ENCODE assay signal across 25 cellular contexts in genomic region chr17:78622491-78623265, GRCh38. TPM values are rescaled to one million over a fixed set of nuclear protein-coding genes. Genes with fewer than 3 reads are reported as not detected.
"Had no signal": no experiment of that assay in that cellular context is flagged by ENCODE, and none has a peak within 500 bp of the region (broad histone marks: within the 10 kb centered on the region; RNA-seq: fewer than 3 reads in every experiment).

No MANE protein-coding gene starts in this region.

- H3K9me2 ChIP-seq: SK-N-SH had no signal

- FAIRE-seq: TTC549 had no signal

- H3K36me3 ChIP-seq: ascending aorta, cardiac muscle cell, SJSA1 had no signal

- H3K4me3 ChIP-seq: ascending aorta, cardiac muscle cell, SJSA1 had no signal

- H3K9me3 Mint-ChIP-seq: activated CD4-positive, alpha-beta T cell treated with anti-CD3 and anti-CD28 coated beads, Interleukin-2, amount 10 ng/mL, durations not matched to agents 24 days and 14 days; activated CD8-positive, alpha-beta T cell treated with anti-CD3 and anti-CD28 coated beads for 36 hours; activated naive CD4-positive, alpha-beta T cell treated with anti-CD3 and anti-CD28 coated beads, Interleukin-2, amount 50 U/mL, for 24 hours; activated naive CD8-positive, alpha-beta T cell treated with anti-CD3 and anti-CD28 coated beads, Interleukin-2, amount 10 ng/mL, durations not matched to agents 7 days and 5 days; activated T-cell treated with anti-CD3 and anti-CD28 coated beads, Interleukin-2, amount 50 U/mL, for 72 hours; activated T-helper 17 cell treated with anti-CD3 and anti-CD28 coated beads, Interleukin-2, amount 50 U/mL, for 72 hours; T-helper 1 cell treated with Interleukin-12 subunit alpha and Interleukin-12 subunit beta and Interleukin-4 antibody, amounts not matched to agents 30 μg/mL and 1 μg/mL, for 36 hours; T-helper 2 cell treated with Interferon-gamma antibody and Interleukin-4, amounts not matched to agents 5 μg/mL and 100 μg/mL, for 36 hours had no signal

- DNase-seq: activated CD4-positive, alpha-beta T cell treated with anti-CD3 and anti-CD28 coated beads, Interleukin-2, amount 10 ng/mL, durations not matched to agents 24 days and 14 days; activated CD4-positive, alpha-beta T cell treated with anti-CD3 and anti-CD28 coated beads, Interleukin-2, amount 50 U/mL, for 4 hours; activated CD8-positive, alpha-beta T cell treated with anti-CD3 and anti-CD28 coated beads for 36 hours; activated gamma-delta T cell; activated naive CD4-positive, alpha-beta T cell treated with Interleukin-2 at 50 U/mL for 16 hours; activated naive CD8-positive, alpha-beta T cell treated with anti-CD3 and anti-CD28 coated beads, Interleukin-2, amount 10 ng/mL, durations not matched to agents 7 days and 5 days; activated T-cell treated with anti-CD3 and anti-CD28 coated beads, Interleukin-2, amount 50 U/mL, for 1 hour; activated T-cell treated with anti-CD3 and anti-CD28 coated beads, Interleukin-2, amount 50 U/mL, for 72 hours; amygdala; NCI-H1092 treated with DMSO at 0.1 percent for 48 hours; NCI-H1436; NCI-H1694; NCI-H1930; NCI-H2081 treated with DMSO at 0.1 percent for 48 hours; NCI-H524 treated with DMSO at 0.1 percent for 48 hours; SHP77 treated with DMSO at 0.1 percent for 48 hours; SK-N-SH had no signal

- H3K27ac ChIP-seq: ascending aorta, cardiac muscle cell, SJSA1 had no signal

- ATAC-seq: activated CD8-positive, alpha-beta T cell treated with anti-CD3 and anti-CD28 coated beads for 36 hours; activated T-cell treated with anti-CD3 and anti-CD28 coated beads, Interleukin-2, amount 50 U/mL, for 72 hours; activated T-helper 17 cell treated with anti-CD3 and anti-CD28 coated beads, Interleukin-2, amount 50 U/mL, for 72 hours had no signal

- H3K9me3 ChIP-seq: ascending aorta, SJSA1, SK-N-SH had no signal

- H3K27ac Mint-ChIP-seq: activated CD4-positive, alpha-beta T cell treated with anti-CD3 and anti-CD28 coated beads, Interleukin-2, amount 10 ng/mL, durations not matched to agents 24 days and 14 days; activated CD8-positive, alpha-beta T cell treated with anti-CD3 and anti-CD28 coated beads for 36 hours; activated naive CD4-positive, alpha-beta T cell treated with anti-CD3 and anti-CD28 coated beads, Interleukin-2, amount 50 U/mL, for 24 hours; activated naive CD8-positive, alpha-beta T cell treated with anti-CD3 and anti-CD28 coated beads, Interleukin-2, amount 10 ng/mL, durations not matched to agents 7 days and 5 days; activated T-cell treated with anti-CD3 and anti-CD28 coated beads, Interleukin-2, amount 50 U/mL, for 72 hours; activated T-helper 17 cell treated with anti-CD3 and anti-CD28 coated beads, Interleukin-2, amount 50 U/mL, for 72 hours; T-helper 1 cell treated with Interleukin-12 subunit alpha and Interleukin-12 subunit beta and Interleukin-4 antibody, amounts not matched to agents 30 μg/mL and 1 μg/mL, for 36 hours; T-helper 2 cell treated with Interferon-gamma antibody and Interleukin-4, amounts not matched to agents 5 μg/mL and 100 μg/mL, for 36 hours had no signal

- H3K4me2 ChIP-seq: SK-N-SH had no signal

- H3K4me3 Mint-ChIP-seq: activated CD4-positive, alpha-beta T cell treated with anti-CD3 and anti-CD28 coated beads, Interleukin-2, amount 10 ng/mL, durations not matched to agents 24 days and 14 days; activated CD8-positive, alpha-beta T cell treated with anti-CD3 and anti-CD28 coated beads for 36 hours; activated naive CD4-positive, alpha-beta T cell treated with anti-CD3 and anti-CD28 coated beads, Interleukin-2, amount 50 U/mL, for 24 hours; activated naive CD8-positive, alpha-beta T cell treated with anti-CD3 and anti-CD28 coated beads, Interleukin-2, amount 10 ng/mL, durations not matched to agents 7 days and 5 days; activated T-cell treated with anti-CD3 and anti-CD28 coated beads, Interleukin-2, amount 50 U/mL, for 72 hours; activated T-helper 17 cell treated with anti-CD3 and anti-CD28 coated beads, Interleukin-2, amount 50 U/mL, for 72 hours; T-helper 1 cell treated with Interleukin-12 subunit alpha and Interleukin-12 subunit beta and Interleukin-4 antibody, amounts not matched to agents 30 μg/mL and 1 μg/mL, for 36 hours; T-helper 2 cell treated with Interferon-gamma antibody and Interleukin-4, amounts not matched to agents 5 μg/mL and 100 μg/mL, for 36 hours had no signal

- H3K36me3 Mint-ChIP-seq: activated naive CD4-positive, alpha-beta T cell treated with anti-CD3 and anti-CD28 coated beads, Interleukin-2, amount 50 U/mL, for 24 hours; activated naive CD8-positive, alpha-beta T cell treated with anti-CD3 and anti-CD28 coated beads, Interleukin-2, amount 10 ng/mL, durations not matched to agents 7 days and 5 days had no signal

- H3K4me1 ChIP-seq: SJSA1 had no signal

- H3K27me3 ChIP-seq: ascending aorta, cardiac muscle cell had no signal

- H3K4me1 Mint-ChIP-seq: activated CD4-positive, alpha-beta T cell treated with anti-CD3 and anti-CD28 coated beads, Interleukin-2, amount 10 ng/mL, durations not matched to agents 24 days and 14 days; activated naive CD4-positive, alpha-beta T cell treated with anti-CD3 and anti-CD28 coated beads, Interleukin-2, amount 50 U/mL, for 24 hours; activated naive CD8-positive, alpha-beta T cell treated with anti-CD3 and anti-CD28 coated beads, Interleukin-2, amount 10 ng/mL, durations not matched to agents 7 days and 5 days; activated T-helper 17 cell treated with anti-CD3 and anti-CD28 coated beads, Interleukin-2, amount 50 U/mL, for 72 hours had no signal

- H3K27me3 Mint-ChIP-seq: activated CD8-positive, alpha-beta T cell treated with anti-CD3 and anti-CD28 coated beads for 36 hours; activated naive CD4-positive, alpha-beta T cell treated with anti-CD3 and anti-CD28 coated beads, Interleukin-2, amount 50 U/mL, for 24 hours; activated naive CD8-positive, alpha-beta T cell treated with anti-CD3 and anti-CD28 coated beads, Interleukin-2, amount 10 ng/mL, durations not matched to agents 7 days and 5 days; activated T-helper 17 cell treated with anti-CD3 and anti-CD28 coated beads, Interleukin-2, amount 50 U/mL, for 72 hours had no signal

- H3K9ac ChIP-seq: SK-N-SH had no signal

RNA-seq across cellular contexts. Expression of gene DNAH17, which starts 45.5 kb away (rescaled TPM):
- total RNA-seq: ascending aorta, cardiac muscle cell, SJSA1 had no signal
- polyA plus RNA-seq: SK-N-SH had no signal
